Comparison of ENCODE assay signal across 15 cellular contexts in the genomic region with DNA sequence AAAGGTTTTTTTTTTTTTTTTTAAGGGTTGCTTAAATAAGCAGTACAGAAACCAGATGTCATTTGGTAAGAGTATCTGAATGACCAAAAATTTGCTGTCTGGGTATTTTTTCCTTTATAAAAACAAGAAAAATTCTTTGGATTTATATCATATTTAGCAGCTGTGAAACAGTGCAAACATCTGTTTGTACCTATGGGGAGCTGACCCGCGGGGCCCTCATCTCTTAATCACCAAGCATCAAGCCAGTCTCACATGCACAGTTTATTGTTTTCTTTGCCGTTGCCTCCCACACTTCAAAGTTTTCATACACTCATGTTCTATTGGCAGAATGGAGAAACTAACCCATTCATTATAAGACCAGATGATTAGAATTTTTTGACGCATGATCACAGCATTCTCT.
A peak's percentile ranks its signal among the peaks of the same experiment; 100 is the strongest.
DNase-seq lines count a peak whose midpoint lies in the region; ATAC-seq and TF ChIP-seq lines count a peak whose summit lies in the region.
"Had no signal": no experiment of that assay in that cellular context is flagged by ENCODE, and none has a peak within 500 bp of the region (broad histone marks: within the 10 kb centered on the region; RNA-seq: fewer than 3 reads in every experiment).

No MANE protein-coding gene starts in this region.

- H3K36me3 ChIP-seq in adipocyte (ENCODE audit: control insufficient read depth, insufficient read depth, low read length, severe bottlenecking): no peaks in the 10 kb centered on the region
- H3K36me3 ChIP-seq in tibial artery: no peaks in the 10 kb centered on the region

- H3K4me1 Mint-ChIP-seq in osteocyte (ENCODE audit: unreplicated experiment): peaks cover 22% of the 10 kb centered on the region
- H3K4me1 Mint-ChIP-seq: CD14-positive monocyte had no signal

- no peak overlapping the region for H3K9ac ChIP-seq in adipocyte (ENCODE audit: low read length)

- H3K9me3 Mint-ChIP-seq in osteocyte (ENCODE audit: unreplicated experiment): peaks cover 5% of the 10 kb centered on the region

- no peaks in the 10 kb centered on the region for H3K36me3 Mint-ChIP-seq in osteocyte (ENCODE audit: unreplicated experiment)
- H3K36me3 Mint-ChIP-seq: CD14-positive monocyte had no signal

- intact Hi-C loops in tibial artery (cut with DNase I; ENCODE audit: low total_unique reads): no loop called here

- TF ChIP-seq CTCF in AG10803 (conservative IDR thresholded peaks at IDR 0.05; ENCODE audit: low read length): no peak
- no peak for TF ChIP-seq CTCF in fibroblast of mammary gland (conservative IDR thresholded peaks at IDR 0.05; ENCODE audit: control insufficient read depth, insufficient read depth, low read depth, low read length)
- no peak for TF ChIP-seq CTCF in osteocyte (IDR thresholded peaks at IDR 0.05)
- no peak for TF ChIP-seq CTCF in tibial artery (IDR thresholded peaks at IDR 0.05)

- H3K4me1 ChIP-seq in adipocyte (ENCODE audit: control insufficient read depth, insufficient read depth, low read length) (no peaks in the 10 kb centered on the region), tibial artery (no peaks in the 10 kb centered on the region)
- H3K4me1 ChIP-seq: A549 had no signal

- DNase-seq in AG10803 (ENCODE audit: low read depth) (peak; percentile 6), adipocyte (ENCODE audit: low read depth) (peak; percentile 72), fibroblast of mammary gland (ENCODE audit: low read depth) (peak; percentile 8), osteocyte (ENCODE audit: extremely low spot score, unreplicated experiment) (no peak), tibial artery (no peak)
- DNase-seq: H7, NCI-H1417, NCI-H187 treated with DMSO at 0.1 percent for 48 hours, NCI-H526 treated with DMSO at 0.1 percent for 48 hours, SIG-M5 had no signal

- H3K27ac Mint-ChIP-seq in osteocyte (ENCODE audit: unreplicated experiment): peak overlapping the region; percentile 60
- H3K27ac Mint-ChIP-seq: CD14-positive monocyte had no signal

- H3K27ac ChIP-seq in tibial artery: no peak overlapping the region
- H3K27ac ChIP-seq: A549, HL-60 had no signal

- peaks cover 4% of the 10 kb centered on the region for H3K27me3 Mint-ChIP-seq in osteocyte (ENCODE audit: unreplicated experiment)

- H3K27me3 ChIP-seq in adipocyte (replicated peaks; ENCODE audit: control insufficient read depth, insufficient read depth, low read length): peaks cover 8% of the 10 kb centered on the region
- no peaks in the 10 kb centered on the region for H3K27me3 ChIP-seq in tibial artery

- ATAC-seq in HG02763 (IDR thresholded peaks at IDR 0.05; ENCODE audit: unreplicated experiment): no peak
- ATAC-seq in GM19395 (IDR thresholded peaks at IDR 0.05; ENCODE audit: unreplicated experiment): no peak
- ATAC-seq: A549 had no signal

- H3K9me3 ChIP-seq in adipocyte (ENCODE audit: control insufficient read depth, low read length): no peaks in the 10 kb centered on the region
- H3K9me3 ChIP-seq in tibial artery: no peaks in the 10 kb centered on the region
- H3K9me3 ChIP-seq: A549 had no signal

- H3K4me3 Mint-ChIP-seq in osteocyte (ENCODE audit: unreplicated experiment): no peak overlapping the region
- H3K4me3 Mint-ChIP-seq: CD14-positive monocyte had no signal

- H3K4me3 ChIP-seq in AG10803 (ENCODE audit: low read length): no peak overlapping the region
- H3K4me3 ChIP-seq in adipocyte (ENCODE audit: low read length): no peak overlapping the region
- no peak overlapping the region for H3K4me3 ChIP-seq in fibroblast of mammary gland (ENCODE audit: control insufficient read depth, low read depth, low read length)
- H3K4me3 ChIP-seq in tibial artery: no peak overlapping the region
- H3K4me3 ChIP-seq: A549 had no signal

Comparison
In these comparisons a context has a peak if more than half of its experiments do, and no peak if none do; other contexts are left out.
1. DNase-seq: peak in AG10803 (single experiment), adipocyte (single experiment) and fibroblast of mammary gland (single experiment); none in osteocyte (single experiment) and tibial artery (0 of 2).